ENCODE assay signal across 21 cellular contexts in the genomic region with DNA sequence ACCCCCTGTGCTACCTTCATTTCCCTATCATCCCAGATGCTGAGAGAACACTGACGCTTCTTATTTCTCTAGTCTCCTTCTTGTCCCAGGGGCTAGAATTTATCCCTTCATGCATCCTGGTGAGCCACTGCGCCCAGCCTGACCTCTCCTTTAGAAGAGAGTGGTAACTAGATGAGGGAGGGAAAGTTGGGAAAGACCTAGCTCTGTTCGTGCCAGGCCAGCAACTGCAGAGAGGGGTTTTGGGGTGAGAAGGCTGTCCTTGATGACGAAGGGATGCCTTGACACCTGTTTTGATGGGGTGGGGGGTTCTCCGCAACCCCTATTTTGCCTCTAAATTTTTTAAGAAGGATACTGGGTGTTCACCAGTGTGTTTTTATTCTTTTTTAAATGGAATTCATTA. TPM values are rescaled to one million over a fixed set of nuclear protein-coding genes. Genes with fewer than 3 reads are reported as not detected.
A peak's percentile ranks its signal among the peaks of the same experiment; 100 is the strongest.
DNase-seq lines count a peak whose midpoint lies in the region; ATAC-seq, FAIRE-seq and TF ChIP-seq lines count a peak whose summit lies in the region.
"Had no signal": no experiment of that assay in that cellular context is flagged by ENCODE, and none has a peak within 500 bp of the region (broad histone marks: within the 10 kb centered on the region; RNA-seq: fewer than 3 reads in every experiment).

No MANE protein-coding gene starts in this region.

- DNase-seq in right cardiac atrium (no peak), cardiac septum (ENCODE audit: low spot score) (no peak), mesenchymal stem cell (no peak), GM12892 (ENCODE audit: insufficient read length) (no peak), CD1c-positive myeloid dendritic cell (ENCODE audit: extremely low spot score) (no peak)
- DNase-seq: activated CD4-positive, alpha-beta T cell treated with anti-CD3 and anti-CD28 coated beads, Interleukin-2, amount 50 U/mL, for 1 hour; CD4-positive, CD25-positive, alpha-beta regulatory T cell; DMS153; hypothalamus; islet precursor cell; naive B cell; NCI-H226; NCI-H82; OCI-M1; posterior cingulate gyrus had no signal

- H3K4me3 ChIP-seq in right cardiac atrium (ENCODE audit: low read length) = no peak overlapping the region
- H3K4me3 ChIP-seq in mesenchymal stem cell (ENCODE audit: insufficient read depth in 1 of 2, low read depth in 1 of 2, low read length in 2 of 2) = peak overlapping the region in 1 of 2 experiments; percentile 18
- H3K4me3 ChIP-seq in skeletal muscle tissue (ENCODE audit: low read length in 3 of 3) = no peak overlapping the region
- H3K4me3 ChIP-seq: cardiac muscle cell had no signal

- H3K27ac ChIP-seq in right cardiac atrium (ENCODE audit: low read length) (peak overlapping the region; percentile 33), mesenchymal stem cell (ENCODE audit: low read length, poor library complexity, severe bottlenecking) (no peak overlapping the region), skeletal muscle tissue (ENCODE audit: low read depth, low read length) (peak overlapping the region; percentile 88)
- H3K27ac ChIP-seq: cardiac muscle cell had no signal

- intact Hi-C loops in right cardiac atrium (cut with DNase I) (loop anchor here in 1 of 4 donors (10.0 kb wide), 1 partner anchor 75 kb away; a partner anchor contains a TSS), cardiac septum (cut with DNase I) (no loop called here)

- H3K23ac ChIP-seq in mesenchymal stem cell (ENCODE audit: low read length in 2 of 2) = no peak overlapping the region

- H2AK5ac ChIP-seq in mesenchymal stem cell (ENCODE audit: low read length, severe bottlenecking) = peak overlapping the region; percentile 28

- H3K9me3 ChIP-seq in right cardiac atrium (ENCODE audit: control insufficient read depth, low read length) (no peaks in the 10 kb centered on the region), mesenchymal stem cell (ENCODE audit: control insufficient read depth, low read length) (no peaks in the 10 kb centered on the region), skeletal muscle tissue (ENCODE audit: control insufficient read depth in 3 of 3, low read length in 3 of 3) (no peaks in the 10 kb centered on the region)

- H4K8ac ChIP-seq in mesenchymal stem cell (ENCODE audit: low read length) = peak overlapping the region; percentile 41

- peak overlapping the region; percentile 80 for H4K91ac ChIP-seq in mesenchymal stem cell (ENCODE audit: low read length)

- no peak for ATAC-seq in right cardiac atrium
- no peak for ATAC-seq in HG02571 (IDR thresholded peaks at IDR 0.05; ENCODE audit: unreplicated experiment)
- no peak for ATAC-seq in HG03442 (IDR thresholded peaks at IDR 0.05; ENCODE audit: unreplicated experiment)

- H3K27me3 ChIP-seq in right cardiac atrium (ENCODE audit: control insufficient read depth, insufficient read depth) = no peaks in the 10 kb centered on the region
- H3K27me3 ChIP-seq in mesenchymal stem cell (ENCODE audit: control insufficient read depth in 1 of 2, insufficient read depth in 1 of 2, low read length in 2 of 2) = no peaks in the 10 kb centered on the region
- peaks cover 4 to 11% (median 7%) of the 10 kb centered on the region in 3 donors for H3K27me3 ChIP-seq in skeletal muscle tissue (ENCODE audit: control insufficient read depth in 3 of 3, insufficient read depth in 3 of 3, low read length in 3 of 3)
- H3K27me3 ChIP-seq: cardiac muscle cell had no signal

- H3K36me3 ChIP-seq in mesenchymal stem cell (ENCODE audit: control insufficient read depth in 1 of 2, insufficient read depth in 2 of 2, low read depth in 1 of 2, low read length in 2 of 2) (no peaks in the 10 kb centered on the region), skeletal muscle tissue (ENCODE audit: control insufficient read depth in 3 of 3, insufficient read depth in 3 of 3, low read length in 3 of 3) (no peaks in the 10 kb centered on the region)
- H3K36me3 ChIP-seq: cardiac muscle cell had no signal

- H2BK12ac ChIP-seq in mesenchymal stem cell (ENCODE audit: low read length in 2 of 2) = no peak overlapping the region

- peak overlapping the region; percentile 69 for H2BK15ac ChIP-seq in mesenchymal stem cell (ENCODE audit: low read depth, poor library complexity, severe bottlenecking)

- no peak for TF ChIP-seq POLR2A in GM12892 (IDR thresholded peaks at IDR 0.05; ENCODE audit: low read depth, low read length)

- no peaks in the 10 kb centered on the region for H3K79me1 ChIP-seq in mesenchymal stem cell (replicated peaks; ENCODE audit: low read length, poor library complexity, severe bottlenecking)

- 65% methylated on average over 5 of the region's 5 CpGs for WGBS in right cardiac atrium
- WGBS in mesenchymal stem cell = 93% methylated on average over 4 of the region's 5 CpGs

- H3K4me2 ChIP-seq in mesenchymal stem cell (ENCODE audit: low read length, poor library complexity, severe bottlenecking) = no peak overlapping the region

- no peak overlapping the region for H2BK120ac ChIP-seq in mesenchymal stem cell (ENCODE audit: low read depth, low read length)

- no peak overlapping the region for H2AFZ ChIP-seq in mesenchymal stem cell (ENCODE audit: low read depth, low read length)

- no peak for FAIRE-seq in GM12892 (lab: Jason Lieb, UNC)
- FAIRE-seq: G401.6 had no signal

- H3K9ac ChIP-seq in mesenchymal stem cell (ENCODE audit: low read length) (peak overlapping the region; percentile 86), skeletal muscle tissue (ENCODE audit: low read depth in 1 of 3, low read length in 3 of 3) (no peak overlapping the region)

- H3K4ac ChIP-seq in mesenchymal stem cell (ENCODE audit: low read depth in 1 of 2, low read length in 2 of 2) = no peak overlapping the region

- peak overlapping the region in 1 of 2 experiments; percentile 54 for H3K18ac ChIP-seq in mesenchymal stem cell (ENCODE audit: low read depth in 1 of 2, low read length in 2 of 2)

- H2BK5ac ChIP-seq in mesenchymal stem cell (ENCODE audit: low read depth, low read length, poor library complexity, severe bottlenecking) = no peak overlapping the region

- H3K4me1 ChIP-seq in right cardiac atrium (ENCODE audit: control insufficient read depth, insufficient read depth, low read length) = peaks cover 9% of the 10 kb centered on the region
- H3K4me1 ChIP-seq in mesenchymal stem cell (ENCODE audit: control insufficient read depth, insufficient read depth, low read depth, low read length) = peaks cover 10% of the 10 kb centered on the region
- H3K4me1 ChIP-seq in skeletal muscle tissue (ENCODE audit: control insufficient read depth in 3 of 3, insufficient read depth in 3 of 3, low read length in 3 of 3) = peaks cover 7 to 14% (median 8%) of the 10 kb centered on the region in 3 donors

- H3K14ac ChIP-seq in mesenchymal stem cell (ENCODE audit: low read length in 2 of 2) = no peak overlapping the region

RNA-seq across cellular contexts. Expression of a gene that starts 6.9 kb away (rescaled TPM):
- total RNA-seq in right cardiac atrium (10 to 100 TPM in 1 of 4 donors, 1 to 10 TPM in 3; 3.1 to 21.2 (median 5.6) TPM), cardiac septum (1.6 TPM), skeletal muscle tissue (2.6 TPM)
- polyA plus RNA-seq in right cardiac atrium = 6.9 TPM
- polyA plus RNA-seq in mesenchymal stem cell (2013, experiment 1 of 2) = 34.3 TPM
- 34.4 TPM for polyA plus RNA-seq in mesenchymal stem cell (2013, experiment 2 of 2)
- polyA plus RNA-seq in GM12892 (2012; ENCODE audit: missing spikeins) = not detected
- total RNA-seq: cardiac muscle cell; CD4-positive, CD25-positive, alpha-beta regulatory T cell; T-helper 1 cell treated with Interleukin-12 subunit alpha and Interleukin-12 subunit beta and Interleukin-4 antibody, amounts not matched to agents 30 ng/mL and 1 ng/mL, for 36 hours had no signal
- polyA plus RNA-seq: CD4-positive, CD25-positive, alpha-beta regulatory T cell had no signal

RNA-seq across cellular contexts. Expression of a gene that starts 20.2 kb away (rescaled TPM):
- total RNA-seq in right cardiac atrium = 10 to 100 TPM; 19.0 to 24.1 (median 22.4) TPM
- polyA plus RNA-seq in right cardiac atrium = 15.5 TPM
- total RNA-seq in cardiac septum = 18.4 TPM
- polyA plus RNA-seq in mesenchymal stem cell (2013, experiment 1 of 2) = 18.5 TPM
- 19.4 TPM for polyA plus RNA-seq in mesenchymal stem cell (2013, experiment 2 of 2)
- 33.4 TPM for total RNA-seq in skeletal muscle tissue
- polyA plus RNA-seq in GM12892 (2012; ENCODE audit: missing spikeins) = 24.2 TPM

RNA-seq across cellular contexts. Expression of a gene that starts 31.8 kb away (rescaled TPM):
- total RNA-seq in right cardiac atrium (10 to 100 TPM; 13.8 to 23.2 (median 17.6) TPM), cardiac septum (23.0 TPM), skeletal muscle tissue (11.0 TPM)
- polyA plus RNA-seq in right cardiac atrium = 23.8 TPM
- polyA plus RNA-seq in mesenchymal stem cell (2013, experiment 1 of 2) = 78.3 TPM
- polyA plus RNA-seq in mesenchymal stem cell (2013, experiment 2 of 2) = 86.1 TPM
- polyA plus RNA-seq in GM12892 (2012; ENCODE audit: missing spikeins) = 43.4 TPM

RNA-seq across cellular contexts. Expression of a gene that starts 32.1 kb away (rescaled TPM):
- total RNA-seq in right cardiac atrium (10 to 100 TPM; 50.3 to 55.7 (median 52.7) TPM), cardiac septum (56.2 TPM), skeletal muscle tissue (71.5 TPM)
- polyA plus RNA-seq in right cardiac atrium = 113 TPM
- 184 TPM for polyA plus RNA-seq in mesenchymal stem cell (2013, experiment 1 of 2)
- 201 TPM for polyA plus RNA-seq in mesenchymal stem cell (2013, experiment 2 of 2)
- polyA plus RNA-seq in GM12892 (2012; ENCODE audit: missing spikeins) = 133 TPM
